ENCODE assay signal across 35 cellular contexts in genomic region chr10:130658687-130659290, GRCh38.
DNase-seq lines count a peak whose midpoint lies in the region; ATAC-seq and TF ChIP-seq lines count a peak whose summit lies in the region.
"Had no signal": no experiment of that assay in that cellular context is flagged by ENCODE, and none has a peak within 500 bp of the region (broad histone marks: within the 10 kb centered on the region; RNA-seq: fewer than 3 reads in every experiment).

No MANE protein-coding gene starts in this region.

- DNase-seq in right atrium auricular region (ENCODE audit: low spot score) (peak; percentile 46), left ventricle myocardium superior (no peak), islet precursor cell (peak; percentile 33), osteocyte (ENCODE audit: extremely low spot score, unreplicated experiment) (peak; percentile 73), vagina (ENCODE audit: extremely low spot score in 2 of 2) (peak; percentile 77 to 84)
- DNase-seq: 8988T; ACHN; AML-193; BE2C; C1 segment of cervical spinal cord; Caco-2; Calu3; CD4-positive, alpha-beta memory T cell; CD4-positive, alpha-beta T cell; CD4-positive, CD25-positive, alpha-beta regulatory T cell; CD8-positive, alpha-beta memory T cell; CD8-positive, alpha-beta T cell; COR-L47; DMS 273 treated with DMSO at 0.1 percent for 48 hours; DMS153; DMS53; DMS79; DMS79 treated with DMSO at 0.1 percent for 48 hours; DND-41; EL had no signal

- ATAC-seq in left ventricle myocardium superior (no peak), HG02798 (IDR thresholded peaks at IDR 0.05; ENCODE audit: poor library complexity, unreplicated experiment) (no peak), HG03045 (IDR thresholded peaks at IDR 0.05; ENCODE audit: unreplicated experiment) (no peak), HG02642 (IDR thresholded peaks at IDR 0.05; ENCODE audit: poor library complexity, unreplicated experiment) (no peak)
- ATAC-seq: A549; CD8-positive, alpha-beta T cell had no signal

- no peaks in the 10 kb centered on the region for H3K27me3 ChIP-seq in right atrium auricular region
- no peaks in the 10 kb centered on the region for H3K27me3 ChIP-seq in vagina
- H3K27me3 ChIP-seq: BE2C; BLaER1; BLaER1 treated with 17β-estradiol and CSF1 and Interleukin-3, amounts not matched to agents 10 nM and 100 nM had no signal

- H3K27ac Mint-ChIP-seq in osteocyte (ENCODE audit: unreplicated experiment) = no peak overlapping the region
- H3K27ac Mint-ChIP-seq: B cell; CD4-positive, alpha-beta memory T cell; CD4-positive, alpha-beta T cell; CD4-positive, CD25-positive, alpha-beta regulatory T cell; CD8-positive, alpha-beta memory T cell; CD8-positive, alpha-beta T cell had no signal

- H3K4me3 ChIP-seq in right atrium auricular region (no peak overlapping the region), vagina (no peak overlapping the region)
- H3K4me3 ChIP-seq: A549; BLaER1; BLaER1 treated with 17β-estradiol and CSF1 and Interleukin-3, amounts not matched to agents 10 nM and 100 nM had no signal

- intact Hi-C loops in left ventricle myocardium superior (cut with micrococcal nuclease) (no loop called here), vagina (cut with DNase I) (no loop called here)

- H3K36me3 ChIP-seq in right atrium auricular region (no peaks in the 10 kb centered on the region), vagina (no peaks in the 10 kb centered on the region)
- H3K36me3 ChIP-seq: BE2C; BLaER1; BLaER1 treated with 17β-estradiol and CSF1 and Interleukin-3, amounts not matched to agents 10 nM and 100 nM had no signal

- no peaks in the 10 kb centered on the region for H3K36me3 Mint-ChIP-seq in osteocyte (ENCODE audit: unreplicated experiment)
- H3K36me3 Mint-ChIP-seq: CD14-positive monocyte; CD4-positive, alpha-beta memory T cell; CD4-positive, CD25-positive, alpha-beta regulatory T cell; CD8-positive, alpha-beta memory T cell; CD8-positive, alpha-beta T cell had no signal

- H3K9me3 ChIP-seq in right atrium auricular region (no peaks in the 10 kb centered on the region), vagina (no peaks in the 10 kb centered on the region)
- H3K9me3 ChIP-seq: A549; BE2C; BLaER1; BLaER1 treated with 17β-estradiol and CSF1 and Interleukin-3, amounts not matched to agents 10 nM and 100 nM; Caco-2 had no signal

- TF ChIP-seq CTCF in right atrium auricular region (IDR thresholded peaks at IDR 0.05) (no peak), osteocyte (IDR thresholded peaks at IDR 0.05) (no peak), vagina (IDR thresholded peaks at IDR 0.05) (no peak)

- peaks cover 25% of the 10 kb centered on the region for H3K9me3 Mint-ChIP-seq in osteocyte (ENCODE audit: unreplicated experiment)
- H3K9me3 Mint-ChIP-seq: CD4-positive, alpha-beta memory T cell; CD4-positive, alpha-beta T cell; CD8-positive, alpha-beta T cell had no signal

- H3K27ac ChIP-seq in right atrium auricular region (no peak overlapping the region), vagina (no peak overlapping the region)
- H3K27ac ChIP-seq: 22Rv1; A549; BLaER1; BLaER1 treated with 17β-estradiol and CSF1 and Interleukin-3, amounts not matched to agents 10 nM and 100 nM; C4-2B had no signal

- no peak for TF ChIP-seq POLR2A in vagina (IDR thresholded peaks at IDR 0.05)

- H3K4me1 ChIP-seq in right atrium auricular region = no peaks in the 10 kb centered on the region
- H3K4me1 ChIP-seq in vagina = no peaks in the 10 kb centered on the region
- H3K4me1 ChIP-seq: A549, BE2C, Caco-2 had no signal

- no peaks in the 10 kb centered on the region for H3K4me1 Mint-ChIP-seq in osteocyte (ENCODE audit: unreplicated experiment)
- H3K4me1 Mint-ChIP-seq: B cell; CD4-positive, alpha-beta memory T cell; CD4-positive, CD25-positive, alpha-beta regulatory T cell; CD8-positive, alpha-beta memory T cell had no signal

- H3K27me3 Mint-ChIP-seq in osteocyte (ENCODE audit: unreplicated experiment) = no peaks in the 10 kb centered on the region
- H3K27me3 Mint-ChIP-seq: B cell; CD4-positive, alpha-beta memory T cell; CD4-positive, alpha-beta T cell; CD4-positive, CD25-positive, alpha-beta regulatory T cell; CD8-positive, alpha-beta memory T cell had no signal

- H3K4me3 Mint-ChIP-seq in osteocyte (ENCODE audit: unreplicated experiment) = no peak overlapping the region
- H3K4me3 Mint-ChIP-seq: B cell; CD14-positive monocyte; CD4-positive, alpha-beta memory T cell; CD4-positive, alpha-beta T cell; CD4-positive, CD25-positive, alpha-beta regulatory T cell; CD8-positive, alpha-beta memory T cell; CD8-positive, alpha-beta T cell had no signal
